Comparison of ENCODE assay signal across 1 cellular context in genomic region chr11:20164152-20164551, GRCh38.
TF ChIP-seq lines count a peak whose summit lies in the region.

No MANE protein-coding gene starts in this region.

TF ChIP-seq in WTC11, 78 proteins besides CTCF, POLR2A, EP300 and RAD21 (continued from another document):
- TF ChIP-seq ZNF281 (CRISPR knock-in tag; IDR thresholded peaks at IDR 0.05) = no peak
- no peak for TF ChIP-seq ZSCAN18 (CRISPR knock-in tag; IDR thresholded peaks at IDR 0.05)
- no peak for TF ChIP-seq ZNF317 (CRISPR knock-in tag; IDR thresholded peaks at IDR 0.05; ENCODE audit: borderline replicate concordance, low read depth)
- no peak for TF ChIP-seq PREB (CRISPR knock-in tag; IDR thresholded peaks at IDR 0.05; ENCODE audit: borderline replicate concordance)
- TF ChIP-seq ZNF219 (CRISPR knock-in tag; IDR thresholded peaks at IDR 0.05; ENCODE audit: borderline replicate concordance) = no peak
- TF ChIP-seq PRRX2 (CRISPR knock-in tag; IDR thresholded peaks at IDR 0.05) = no peak
- no peak for TF ChIP-seq NFATC4 (CRISPR knock-in tag; IDR thresholded peaks at IDR 0.05)
- no peak for TF ChIP-seq USF2 (CRISPR knock-in tag; IDR thresholded peaks at IDR 0.05)
- TF ChIP-seq ATF2 (CRISPR knock-in tag; IDR thresholded peaks at IDR 0.05; ENCODE audit: borderline replicate concordance, low read depth) = no peak
- no peak for TF ChIP-seq ZBTB21 (CRISPR knock-in tag; IDR thresholded peaks at IDR 0.05; ENCODE audit: borderline replicate concordance)
- TF ChIP-seq ZNF671 (CRISPR knock-in tag; IDR thresholded peaks at IDR 0.05) = no peak
- no peak for TF ChIP-seq STAT6 (CRISPR knock-in tag; conservative IDR thresholded peaks at IDR 0.05; ENCODE audit: low read depth)
- no peak for TF ChIP-seq RORB (CRISPR knock-in tag; IDR thresholded peaks at IDR 0.05)
- TF ChIP-seq SMAD3 (CRISPR knock-in tag; IDR thresholded peaks at IDR 0.05; ENCODE audit: borderline replicate concordance) = no peak
